ENCODE assay signal across 1 cellular context in genomic region chr15:96359772-96360498, GRCh38.
TF ChIP-seq lines count a peak whose summit lies in the region.

No MANE protein-coding gene starts in this region.

TF ChIP-seq in WTC11, 78 proteins besides CTCF, POLR2A, EP300 and RAD21 (continued from another document):
- TF ChIP-seq MAX (CRISPR knock-in tag; IDR thresholded peaks at IDR 0.05), result no peak
